ENCODE assay signal across 13 cellular contexts in genomic region chr16:69833357-69833781, GRCh38.
A peak's percentile ranks its signal among the peaks of the same experiment; 100 is the strongest.
DNase-seq lines count a peak whose midpoint lies in the region; ATAC-seq and TF ChIP-seq lines count a peak whose summit lies in the region.
"Had no signal": no experiment of that assay in that cellular context is flagged by ENCODE, and none has a peak within 500 bp of the region (broad histone marks: within the 10 kb centered on the region; RNA-seq: fewer than 3 reads in every experiment).

No MANE protein-coding gene starts in this region.

- no peak overlapping the region for H3K4me3 ChIP-seq in SK-N-SH (ENCODE audit: low read depth in 2 of 2, low read length in 1 of 2)
- no peak overlapping the region for H3K4me3 ChIP-seq in parathyroid adenoma (ENCODE audit: low read depth, low read length)
- H3K4me3 ChIP-seq: SK-N-MC had no signal

- no peak overlapping the region for H2AFZ ChIP-seq in SK-N-SH (ENCODE audit: low read depth)
- no peak overlapping the region for H2AFZ ChIP-seq in parathyroid adenoma

- H3K9me3 Mint-ChIP-seq in activated CD8-positive, alpha-beta T cell treated with anti-CD3 and anti-CD28 coated beads, Interleukin-2, amount 10 ng/mL, durations not matched to agents 7 days and 5 days (ENCODE audit: insufficient read depth) = no peaks in the 10 kb centered on the region
- H3K9me3 Mint-ChIP-seq: CD4-positive, CD25-positive, alpha-beta regulatory T cell; dendritic cell treated with granulocyte-macrophage colony-stimulating factor and Interleukin-4, amounts not matched to agents 40 ng/mL and 50 ng/mL, for 4 days; HFFc6 had no signal

- H3K9me3 ChIP-seq in SK-N-SH (no peaks in the 10 kb centered on the region), parathyroid adenoma (ENCODE audit: control insufficient read depth, low read length) (no peaks in the 10 kb centered on the region)

- no peaks in the 10 kb centered on the region for H3K79me2 ChIP-seq in SK-N-SH (ENCODE audit: insufficient read depth)
- peaks cover 18% of the 10 kb centered on the region for H3K79me2 ChIP-seq in parathyroid adenoma

- H3K27ac Mint-ChIP-seq in activated CD8-positive, alpha-beta T cell treated with anti-CD3 and anti-CD28 coated beads, Interleukin-2, amount 10 ng/mL, durations not matched to agents 7 days and 5 days = no peak overlapping the region
- H3K27ac Mint-ChIP-seq: HFFc6 had no signal

- TF ChIP-seq CTCF in SK-N-SH (IDR thresholded peaks at IDR 0.05) (no peak), parathyroid adenoma (IDR thresholded peaks at IDR 0.05) (no peak)

- CTCF ChIA-PET in SK-N-SH (lab: Yijun Ruan, JAX) = interaction anchor here (0.7 to 1.7 kb wide), 2 partner anchors 37 to 437 kb away, joined by 3 to 5 read pairs; no protein-coding TSS in a partner anchor
- CTCF ChIA-PET in activated CD8-positive, alpha-beta T cell treated with anti-CD3 and anti-CD28 coated beads, Interleukin-2, amount 10 ng/mL, durations not matched to agents 7 days and 5 days (lab: Charles Lee) = no interaction called here

- WGBS in SK-N-SH (ENCODE audit: low lambda C conversion rate) = 26% methylated on average over 2 of the region's 2 CpGs

- TF ChIP-seq RAD21 in SK-N-SH (IDR thresholded peaks at IDR 0.05; ENCODE audit: low read length) = no peak; the same call in 1 of the 2 replicates

- H4K20me1 ChIP-seq in SK-N-SH (ENCODE audit: insufficient read depth) = no peaks in the 10 kb centered on the region

- 0 out of 4 replicates have a peak, but pooled peaks of 1 of the 2 experiments have one; percentile 19 for TF ChIP-seq EP300 in SK-N-SH (IDR thresholded peaks at IDR 0.05; ENCODE audit: borderline replicate concordance in 1 of 2, low read depth in 1 of 2, low read length in 1 of 2)

- H3K4me2 ChIP-seq in SK-N-SH (peak overlapping the region; percentile 34; the same call in 1 of the 2 replicates), parathyroid adenoma (ENCODE audit: low read length) (no peak overlapping the region)

- H3K4me3 Mint-ChIP-seq in activated CD8-positive, alpha-beta T cell treated with anti-CD3 and anti-CD28 coated beads, Interleukin-2, amount 10 ng/mL, durations not matched to agents 7 days and 5 days = no peak overlapping the region
- H3K4me3 Mint-ChIP-seq: CD4-positive, CD25-positive, alpha-beta regulatory T cell; dendritic cell treated with granulocyte-macrophage colony-stimulating factor and Interleukin-4, amounts not matched to agents 40 ng/mL and 50 ng/mL, for 4 days; HFFc6 had no signal

- no peak for ATAC-seq in activated CD8-positive, alpha-beta T cell treated with anti-CD3 and anti-CD28 coated beads, Interleukin-2, amount 10 ng/mL, durations not matched to agents 7 days and 5 days

- no peak overlapping the region for H3K9ac ChIP-seq in SK-N-SH
- H3K9ac ChIP-seq in parathyroid adenoma = no peak overlapping the region

- H3K36me3 ChIP-seq in SK-N-SH (replicated peaks in 1 of 2; ENCODE audit: control insufficient read depth in 1 of 2, insufficient read depth in 2 of 2, low read length in 1 of 2) = no peaks in the 10 kb centered on the region
- H3K36me3 ChIP-seq in parathyroid adenoma (ENCODE audit: control insufficient read depth, insufficient read depth, low read length) = no peaks in the 10 kb centered on the region

- H3K27ac ChIP-seq in SK-N-SH (ENCODE audit: low read depth in 2 of 2, low read length in 1 of 2) (peak overlapping the region; percentile 45 to 72), parathyroid adenoma (peak overlapping the region; percentile 4)
- H3K27ac ChIP-seq: SK-N-MC had no signal

- H3K36me3 Mint-ChIP-seq in activated CD8-positive, alpha-beta T cell treated with anti-CD3 and anti-CD28 coated beads, Interleukin-2, amount 10 ng/mL, durations not matched to agents 7 days and 5 days (ENCODE audit: low read depth) = peaks cover 3% of the 10 kb centered on the region

- H3K9me2 ChIP-seq in SK-N-SH = no peaks in the 10 kb centered on the region

- peaks cover 7% of the 10 kb centered on the region for H3F3A ChIP-seq in SK-N-SH (replicated peaks; ENCODE audit: insufficient read depth)

- no peaks in the 10 kb centered on the region for H3K27me3 Mint-ChIP-seq in activated CD8-positive, alpha-beta T cell treated with anti-CD3 and anti-CD28 coated beads, Interleukin-2, amount 10 ng/mL, durations not matched to agents 7 days and 5 days (ENCODE audit: low read depth)
- H3K27me3 Mint-ChIP-seq: CD4-positive, CD25-positive, alpha-beta regulatory T cell; dendritic cell treated with granulocyte-macrophage colony-stimulating factor and Interleukin-4, amounts not matched to agents 40 ng/mL and 50 ng/mL, for 4 days had no signal

- POLR2A ChIA-PET in SK-N-SH (lab: Yijun Ruan, JAX) = no interaction called here
- POLR2A ChIA-PET in activated CD8-positive, alpha-beta T cell treated with anti-CD3 and anti-CD28 coated beads, Interleukin-2, amount 10 ng/mL, durations not matched to agents 7 days and 5 days (lab: Charles Lee) = no interaction called here

- peaks cover 5% of the 10 kb centered on the region for H3K4me1 Mint-ChIP-seq in activated CD8-positive, alpha-beta T cell treated with anti-CD3 and anti-CD28 coated beads, Interleukin-2, amount 10 ng/mL, durations not matched to agents 7 days and 5 days (ENCODE audit: low read depth)

- no peaks in the 10 kb centered on the region for H3K27me3 ChIP-seq in SK-N-SH (ENCODE audit: insufficient read depth)
- H3K27me3 ChIP-seq in parathyroid adenoma (ENCODE audit: control insufficient read depth, insufficient read depth, low read length) = no peaks in the 10 kb centered on the region

- peak; percentile 49 for DNase-seq in EH (ENCODE audit: low read depth)
- no peak for DNase-seq in SK-N-SH
- DNase-seq in fibroblast of peridontal ligament (ENCODE audit: extremely low read depth) = peak; percentile 58
- DNase-seq in NCI-H1436 (lab: John Stamatoyannopoulos, UW) = no peak
- no peak for DNase-seq in NCI-H2081 (lab: John Stamatoyannopoulos, UW)
- no peak for DNase-seq in activated CD8-positive, alpha-beta T cell treated with anti-CD3 and anti-CD28 coated beads, Interleukin-2, amount 10 ng/mL, durations not matched to agents 7 days and 5 days
- DNase-seq in NOMO-1 treated with dmso at 0.1 percent for 144 hours (lab: John Stamatoyannopoulos, UW; ENCODE audit: unreplicated experiment) = no peak
- DNase-seq: CD4-positive, CD25-positive, alpha-beta regulatory T cell; HFFc6; NCI-H510A treated with DMSO at 0.1 percent for 48 hours had no signal

- peaks cover 17 to 26% of the 10 kb centered on the region in 2 experiments; a peak in 3 of 4 replicates for H3K4me1 ChIP-seq in SK-N-SH (ENCODE audit: control insufficient read depth in 1 of 2, insufficient read depth in 2 of 2, low read depth in 1 of 2, low read length in 1 of 2)
- H3K4me1 ChIP-seq in parathyroid adenoma = no peaks in the 10 kb centered on the region

TF ChIP-seq in SK-N-SH, 30 proteins besides CTCF, POLR2A, EP300 and RAD21 (continues in another document):
- TF ChIP-seq MEF2A (IDR thresholded peaks at IDR 0.05; ENCODE audit: borderline replicate concordance, low read depth) = no peak
- TF ChIP-seq PBX3 (IDR thresholded peaks at IDR 0.05) = peak; percentile 62
- no peak for TF ChIP-seq RFX5 (IDR thresholded peaks at IDR 0.05; ENCODE audit: low read length)
- TF ChIP-seq RXRA (IDR thresholded peaks at IDR 0.05; ENCODE audit: borderline replicate concordance, low read depth) = no peak
- TF ChIP-seq REST (IDR thresholded peaks at IDR 0.05; ENCODE audit: low read depth, low read length) = no peak
- TF ChIP-seq SMC3 (IDR thresholded peaks at IDR 0.05; ENCODE audit: low read depth, low read length) = no peak
- TF ChIP-seq FOXM1 (IDR thresholded peaks at IDR 0.05; ENCODE audit: low read depth) = no peak
- no peak for TF ChIP-seq CHD2 (IDR thresholded peaks at IDR 0.05; ENCODE audit: low read length, partially characterized antibody)
- peak; percentile 44; the same call in 1 of the 2 replicates for TF ChIP-seq MAX (IDR thresholded peaks at IDR 0.05; ENCODE audit: low read depth)
- no peak for TF ChIP-seq ELF1 (IDR thresholded peaks at IDR 0.05)
- TF ChIP-seq NRF1 (IDR thresholded peaks at IDR 0.05; ENCODE audit: low read depth, low read length) = no peak
- no peak for TF ChIP-seq TAF1 (IDR thresholded peaks at IDR 0.05; ENCODE audit: borderline replicate concordance, low read depth, low read length)

Comparison
In these comparisons a context has a peak if more than half of its experiments do, and no peak if none do; other contexts are left out.
1. DNase-seq: peak in EH (single experiment) and fibroblast of peridontal ligament (single experiment); none in SK-N-SH (single experiment), NCI-H1436 (single experiment), NCI-H2081 (0 of 2), activated CD8-positive, alpha-beta T cell treated with anti-CD3 and anti-CD28 coated beads, Interleukin-2, amount 10 ng/mL, durations not matched to agents 7 days and 5 days (single experiment) and NOMO-1 treated with dmso at 0.1 percent for 144 hours (single experiment).